In the genomic region with DNA sequence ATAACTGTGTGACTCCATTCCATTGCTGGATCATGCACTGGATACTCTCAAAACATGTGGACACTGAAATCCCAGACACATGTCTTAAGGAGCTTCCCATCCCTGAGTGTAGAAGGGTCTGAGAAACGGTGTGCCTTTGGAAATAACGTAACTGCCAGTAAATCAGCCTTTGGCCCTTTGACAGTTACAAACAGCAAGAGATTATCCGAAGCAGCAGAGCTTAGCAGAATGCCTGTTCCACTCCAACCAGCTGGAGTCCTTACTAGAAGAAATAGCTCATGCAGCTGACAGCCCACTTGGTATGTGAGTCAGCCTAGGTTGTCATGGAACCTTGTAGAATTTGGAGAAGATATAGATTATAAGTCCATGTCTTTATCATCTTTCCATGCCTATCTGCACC, we compare ENCODE assay signal across 23 cellular contexts. TPM values are rescaled to one million over a fixed set of nuclear protein-coding genes. Genes with fewer than 3 reads are reported as not detected.
"Had no signal": no experiment of that assay in that cellular context is flagged by ENCODE, and none has a peak within 500 bp of the region (broad histone marks: within the 10 kb centered on the region; RNA-seq: fewer than 3 reads in every experiment).

No MANE protein-coding gene starts in this region.

- ATAC-seq: activated T-helper 17 cell treated with anti-CD3 and anti-CD28 coated beads, Interleukin-2, amount 50 U/mL, for 72 hours; esophagus mucosa; naive thymus-derived CD4-positive, alpha-beta T cell; SK-N-SH treated with all-trans-retinoic acid at 6 μM for 48 hours; stimulated activated naive CD8-positive, alpha-beta T cell treated with anti-CD3 and anti-CD28 coated beads, Interleukin-15, Interleukin-2, amounts not matched to agents 100 U/mL and 50 U/mL, for 24 hours had no signal

- DNase-seq: activated B cell treated with CpG ODN at 0.5 μM for 24 hours; activated CD4-positive, alpha-beta T cell treated with anti-CD3 and anti-CD28 coated beads, Interleukin-2, amount 50 U/mL, for 1 hour; activated naive CD4-positive, alpha-beta T cell treated with anti-CD3 and anti-CD28 coated beads for 36 hours; activated T-cell treated with anti-CD3 and anti-CD28 coated beads for 4 hours; central memory CD4-positive, alpha-beta T cell; dermis blood vessel endothelial cell; endodermal cell; glutamatergic neuron; naive thymus-derived CD4-positive, alpha-beta T cell; stimulated activated CD4-positive, alpha-beta T cell treated with anti-CD3 and anti-CD28 coated beads, Interleukin-4, amount 100 ng/mL, for 1 hour; stimulated activated CD8-positive, alpha-beta memory T cell treated with anti-CD3 and anti-CD28 coated beads, Interleukin-4, amount 100 ng/mL, for 48 hours; stimulated activated naive CD8-positive, alpha-beta T cell treated with anti-CD3 and anti-CD28 coated beads, Interleukin-15, Interleukin-2, amounts not matched to agents 100 U/mL and 50 U/mL, for 24 hours had no signal

RNA-seq across cellular contexts. Expression of gene TMEM252, which starts 7.0 kb away (rescaled TPM):
- total RNA-seq: activated B cell treated with CpG ODN at 0.5 μM for 24 hours; activated CD8-positive, alpha-beta memory T cell treated with anti-CD3 and anti-CD28 coated beads for 36 hours; activated naive CD4-positive, alpha-beta T cell treated with anti-CD3 and anti-CD28 coated beads for 36 hours; activated T-helper 17 cell treated with anti-CD3 and anti-CD28 coated beads, Interleukin-2, amount 50 U/mL, for 72 hours; endodermal cell; esophagus mucosa; fibroblast of villous mesenchyme; lower leg skin; mesothelial cell of epicardium; naive thymus-derived CD4-positive, alpha-beta T cell; posterior vena cava; T-helper 1 cell treated with Interleukin-12 subunit alpha and Interleukin-12 subunit beta and Interleukin-4 antibody, amounts not matched to agents 30 ng/mL and 1 ng/mL, for 36 hours; temporal lobe; ureter had no signal
- polyA plus RNA-seq: naive thymus-derived CD4-positive, alpha-beta T cell had no signal
